Comparison of ENCODE assay signal across 24 cellular contexts in genomic region chr4:116070283-116070682, GRCh38.
A peak's percentile ranks its signal among the peaks of the same experiment; 100 is the strongest.
DNase-seq lines count a peak whose midpoint lies in the region; ATAC-seq, FAIRE-seq and TF ChIP-seq lines count a peak whose summit lies in the region.
"Had no signal": no experiment of that assay in that cellular context is flagged by ENCODE, and none has a peak within 500 bp of the region (broad histone marks: within the 10 kb centered on the region; RNA-seq: fewer than 3 reads in every experiment).

No MANE protein-coding gene starts in this region.

- TF ChIP-seq CTCF in astrocyte of the spinal cord (IDR thresholded peaks at IDR 0.05; ENCODE audit: low read depth, low read length) (no peak), GM13976 (IDR thresholded peaks at IDR 0.05; ENCODE audit: borderline replicate concordance, control extremely low read depth, extremely low read depth, insufficient read depth, missing control alignments) (no peak)

- intact Hi-C loops in aorta (cut with DNase I), result no loop called here

- H3K4me3 ChIP-seq in astrocyte of the spinal cord (ENCODE audit: low read depth, low read length) (no peak overlapping the region), aorta (ENCODE audit: low read length in 2 of 2) (no peak overlapping the region)
- H3K4me3 ChIP-seq: colonic mucosa, transverse colon had no signal

- no peak overlapping the region for H3K27ac ChIP-seq in aorta (ENCODE audit: low read depth in 1 of 2, low read length in 2 of 2)
- H3K27ac ChIP-seq: colonic mucosa, parathyroid adenoma, transverse colon had no signal

- no peak for TF ChIP-seq POLR2A in GM12892 (IDR thresholded peaks at IDR 0.05; ENCODE audit: low read depth, low read length)

- H3K36me3 ChIP-seq in aorta (ENCODE audit: control insufficient read depth in 1 of 2, insufficient read depth in 2 of 2, low read length in 1 of 2), result no peaks in the 10 kb centered on the region
- H3K36me3 ChIP-seq: colonic mucosa, transverse colon had no signal

- DNase-seq in NOMO-1 treated with DMSO at 0.1 percent for 48 hours (lab: John Stamatoyannopoulos, UW; ENCODE audit: unreplicated experiment) (peak; percentile 3), NOMO-1 treated with dmso at 0.1 percent for 144 hours (lab: John Stamatoyannopoulos, UW; ENCODE audit: unreplicated experiment) (no peak), LHCN-M2 (ENCODE audit: low read depth) (peak; percentile 53), astrocyte of the spinal cord (ENCODE audit: low read depth, low spot score) (peak; percentile 33), urothelium cell line (ENCODE audit: low spot score) (peak; percentile 8), GM12892 (ENCODE audit: insufficient read length) (no peak), aorta (no peak), GM13976 (ENCODE audit: low spot score) (no peak)
- DNase-seq: 8988T; activated CD4-positive, alpha-beta T cell treated with anti-CD3 and anti-CD28 coated beads, Interleukin-2, amount 50 U/mL, for 48 hours; activated CD8-positive, alpha-beta memory T cell treated with anti-CD3 and anti-CD28 coated beads, Interleukin-2, amount 50 U/mL, for 48 hours; Caco-2; colonic mucosa; HCEC 1CT; head of caudate nucleus; NCI-H1105 treated with DMSO at 0.1 percent for 48 hours; NCI-H2081 treated with DMSO at 0.1 percent for 48 hours; NCI-H446; right cardiac atrium; RPMI8226; transverse colon had no signal

- H3K27me3 ChIP-seq in aorta (ENCODE audit: control insufficient read depth in 1 of 2, insufficient read depth in 2 of 2, low read length in 1 of 2), result no peaks in the 10 kb centered on the region
- H3K27me3 ChIP-seq: colonic mucosa, transverse colon had no signal

- FAIRE-seq in urothelium cell line (lab: Jason Lieb, UNC) (no peak), GM12892 (lab: Jason Lieb, UNC) (no peak)
- FAIRE-seq: GM18507 had no signal

- H3K9me3 ChIP-seq in aorta (ENCODE audit: control insufficient read depth, low read length), result peaks cover 1% of the 10 kb centered on the region
- H3K9me3 ChIP-seq: Caco-2, colonic mucosa, transverse colon had no signal

- H3K4me1 ChIP-seq in aorta (ENCODE audit: control insufficient read depth in 1 of 2, insufficient read depth in 2 of 2, low read length in 2 of 2), result no peaks in the 10 kb centered on the region
- H3K4me1 ChIP-seq: colonic mucosa, parathyroid adenoma, transverse colon had no signal

- ATAC-seq in aorta (ENCODE audit: low FRiP score), result no peak
- ATAC-seq: right cardiac atrium, SK-N-SH treated with all-trans-retinoic acid at 6 μM for 48 hours had no signal

- in situ Hi-C loops in astrocyte of the spinal cord (cut with HindIII; ENCODE audit: low sequenced_read_pairs), result no loop called here
- in situ Hi-C loops in GM13976 (cut with MboI; ENCODE audit: low sequenced_read_pairs, unreplicated experiment), result no loop called here

Comparison
In these comparisons a context has a peak if more than half of its experiments do, and no peak if none do; other contexts are left out.
1. DNase-seq: peak in NOMO-1 treated with DMSO at 0.1 percent for 48 hours (single experiment), LHCN-M2 (single experiment), astrocyte of the spinal cord (single experiment) and urothelium cell line (single experiment); none in NOMO-1 treated with dmso at 0.1 percent for 144 hours (single experiment), GM12892 (single experiment), aorta (0 of 2) and GM13976 (single experiment).